8 cellular contexts compared by ENCODE assay signal in genomic region chr4:107736924-107737448, GRCh38. TPM values are rescaled to one million over a fixed set of nuclear protein-coding genes. Genes with fewer than 3 reads are reported as not detected.
DNase-seq lines count a peak whose midpoint lies in the region; ATAC-seq and TF ChIP-seq lines count a peak whose summit lies in the region.

No MANE protein-coding gene starts in this region.

- no peaks in the 10 kb centered on the region for H3K36me3 Mint-ChIP-seq in nephron progenitor cell (ENCODE audit: low read depth)

- POLR2A ChIA-PET in BJ (lab: Charles Lee) = no interaction called here

- H3K4me3 ChIP-seq in BJ (ENCODE audit: low read depth, low read length) (no peak overlapping the region), epithelial cell of proximal tubule (ENCODE audit: low read depth, low read length) (no peak overlapping the region)

- peaks cover 2% of the 10 kb centered on the region for H3K27me3 Mint-ChIP-seq in nephron progenitor cell (ENCODE audit: low read depth, poor library complexity)

- TF ChIP-seq CTCF in BJ (IDR thresholded peaks at IDR 0.05; ENCODE audit: insufficient read depth, low read depth, low read length) (peak; percentile 86), epithelial cell of proximal tubule (conservative IDR thresholded peaks at IDR 0.05; ENCODE audit: low read depth, low read length) (peak; percentile 90), nephron progenitor cell (IDR thresholded peaks at IDR 0.05) (peak; percentile 83)

- no peaks in the 10 kb centered on the region for H3K36me3 ChIP-seq in BJ (ENCODE audit: control insufficient read depth, insufficient read depth, low read length)

- no peaks in the 10 kb centered on the region for H3K27me3 ChIP-seq in BJ (ENCODE audit: control insufficient read depth, insufficient read depth, low read length)

- H3K4me1 Mint-ChIP-seq in nephron progenitor cell = peaks cover 54% of the 10 kb centered on the region

- ATAC-seq in GM18861 (IDR thresholded peaks at IDR 0.05; ENCODE audit: unreplicated experiment) = peak; percentile 62
- ATAC-seq in HG02970 (IDR thresholded peaks at IDR 0.05; ENCODE audit: low FRiP score, unreplicated experiment) = peak; percentile 71

- CTCF ChIA-PET in BJ (lab: Yijun Ruan, JAX) = interaction anchor here (0.6 to 3.4 kb wide), 19 partner anchors 11 to 700 kb away, joined by 3 to 26 read pairs (median 3); partner anchors contain the start of genes DKK2, PAPSS1 and SGMS2

- no peaks in the 10 kb centered on the region for H3K9me3 Mint-ChIP-seq in nephron progenitor cell

- no peak overlapping the region for H3K27ac Mint-ChIP-seq in nephron progenitor cell

- H3K4me3 Mint-ChIP-seq in nephron progenitor cell = no peak overlapping the region

- DNase-seq in BJ (ENCODE audit: low read depth) (no peak), NCI-H446 treated with DMSO at 0.1 percent for 48 hours (lab: John Stamatoyannopoulos, UW) (peak; percentile 14), epithelial cell of proximal tubule (ENCODE audit: low read depth) (no peak), nephron progenitor cell (peak; percentile 69), foreskin melanocyte (no peak)
- DNase-seq in activated CD4-positive, alpha-beta T cell treated with anti-CD3 and anti-CD28 coated beads, Interleukin-2, amount 50 U/mL, for 48 hours = peak; percentile 27 to 40

RNA-seq across cellular contexts. Expression of gene PAPSS1, which starts 17.0 kb away (rescaled TPM):
- 44.2 and 67.7 TPM in 2 replicates for polyA plus RNA-seq in BJ (2011; rRNA removed)
- polyA minus RNA-seq in BJ (2011; rRNA and poly(A)+ RNA removed) = 31.3 and 43.3 TPM in 2 replicates
- 43.8 and 51.2 TPM in 2 replicates for total RNA-seq in epithelial cell of proximal tubule

Comparison
In these comparisons a context has a peak if more than half of its experiments do, and no peak if none do; other contexts are left out.
1. DNase-seq: peak in NCI-H446 treated with DMSO at 0.1 percent for 48 hours (single experiment), activated CD4-positive, alpha-beta T cell treated with anti-CD3 and anti-CD28 coated beads, Interleukin-2, amount 50 U/mL, for 48 hours (2 of 2) and nephron progenitor cell (single experiment); none in BJ (single experiment), epithelial cell of proximal tubule (single experiment) and foreskin melanocyte (single experiment).
2. Peak in every context shown above with its lines, with median percentiles within 50 percentile points of each other: CTCF ChIP-seq.